Comparison of ENCODE assay signal across 1 cellular context in the genomic region with DNA sequence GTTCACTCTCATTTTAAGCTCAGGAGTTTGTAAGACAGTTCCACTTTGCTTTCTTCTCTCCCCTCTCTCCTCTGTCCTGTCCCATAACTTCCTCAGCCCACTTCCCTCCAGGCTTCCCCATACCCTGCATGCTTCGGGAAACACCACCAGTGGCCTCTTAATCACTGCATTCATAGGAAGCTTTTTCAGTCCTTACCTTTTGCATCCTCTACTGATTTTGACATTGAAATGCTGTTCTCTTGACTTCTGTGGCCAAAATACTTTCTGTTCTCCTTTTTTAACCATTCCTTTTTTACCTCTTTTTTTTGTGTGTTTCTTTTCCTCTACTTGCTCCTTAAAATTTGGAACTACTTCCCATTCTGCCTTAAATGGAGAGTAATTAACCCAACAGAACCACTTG.
TF ChIP-seq lines count a peak whose summit lies in the region.

No MANE protein-coding gene starts in this region.

TF ChIP-seq in GM23338, 12 proteins besides CTCF, POLR2A, EP300 and RAD21 (continued from another document):
- TF ChIP-seq, protein P1, sequence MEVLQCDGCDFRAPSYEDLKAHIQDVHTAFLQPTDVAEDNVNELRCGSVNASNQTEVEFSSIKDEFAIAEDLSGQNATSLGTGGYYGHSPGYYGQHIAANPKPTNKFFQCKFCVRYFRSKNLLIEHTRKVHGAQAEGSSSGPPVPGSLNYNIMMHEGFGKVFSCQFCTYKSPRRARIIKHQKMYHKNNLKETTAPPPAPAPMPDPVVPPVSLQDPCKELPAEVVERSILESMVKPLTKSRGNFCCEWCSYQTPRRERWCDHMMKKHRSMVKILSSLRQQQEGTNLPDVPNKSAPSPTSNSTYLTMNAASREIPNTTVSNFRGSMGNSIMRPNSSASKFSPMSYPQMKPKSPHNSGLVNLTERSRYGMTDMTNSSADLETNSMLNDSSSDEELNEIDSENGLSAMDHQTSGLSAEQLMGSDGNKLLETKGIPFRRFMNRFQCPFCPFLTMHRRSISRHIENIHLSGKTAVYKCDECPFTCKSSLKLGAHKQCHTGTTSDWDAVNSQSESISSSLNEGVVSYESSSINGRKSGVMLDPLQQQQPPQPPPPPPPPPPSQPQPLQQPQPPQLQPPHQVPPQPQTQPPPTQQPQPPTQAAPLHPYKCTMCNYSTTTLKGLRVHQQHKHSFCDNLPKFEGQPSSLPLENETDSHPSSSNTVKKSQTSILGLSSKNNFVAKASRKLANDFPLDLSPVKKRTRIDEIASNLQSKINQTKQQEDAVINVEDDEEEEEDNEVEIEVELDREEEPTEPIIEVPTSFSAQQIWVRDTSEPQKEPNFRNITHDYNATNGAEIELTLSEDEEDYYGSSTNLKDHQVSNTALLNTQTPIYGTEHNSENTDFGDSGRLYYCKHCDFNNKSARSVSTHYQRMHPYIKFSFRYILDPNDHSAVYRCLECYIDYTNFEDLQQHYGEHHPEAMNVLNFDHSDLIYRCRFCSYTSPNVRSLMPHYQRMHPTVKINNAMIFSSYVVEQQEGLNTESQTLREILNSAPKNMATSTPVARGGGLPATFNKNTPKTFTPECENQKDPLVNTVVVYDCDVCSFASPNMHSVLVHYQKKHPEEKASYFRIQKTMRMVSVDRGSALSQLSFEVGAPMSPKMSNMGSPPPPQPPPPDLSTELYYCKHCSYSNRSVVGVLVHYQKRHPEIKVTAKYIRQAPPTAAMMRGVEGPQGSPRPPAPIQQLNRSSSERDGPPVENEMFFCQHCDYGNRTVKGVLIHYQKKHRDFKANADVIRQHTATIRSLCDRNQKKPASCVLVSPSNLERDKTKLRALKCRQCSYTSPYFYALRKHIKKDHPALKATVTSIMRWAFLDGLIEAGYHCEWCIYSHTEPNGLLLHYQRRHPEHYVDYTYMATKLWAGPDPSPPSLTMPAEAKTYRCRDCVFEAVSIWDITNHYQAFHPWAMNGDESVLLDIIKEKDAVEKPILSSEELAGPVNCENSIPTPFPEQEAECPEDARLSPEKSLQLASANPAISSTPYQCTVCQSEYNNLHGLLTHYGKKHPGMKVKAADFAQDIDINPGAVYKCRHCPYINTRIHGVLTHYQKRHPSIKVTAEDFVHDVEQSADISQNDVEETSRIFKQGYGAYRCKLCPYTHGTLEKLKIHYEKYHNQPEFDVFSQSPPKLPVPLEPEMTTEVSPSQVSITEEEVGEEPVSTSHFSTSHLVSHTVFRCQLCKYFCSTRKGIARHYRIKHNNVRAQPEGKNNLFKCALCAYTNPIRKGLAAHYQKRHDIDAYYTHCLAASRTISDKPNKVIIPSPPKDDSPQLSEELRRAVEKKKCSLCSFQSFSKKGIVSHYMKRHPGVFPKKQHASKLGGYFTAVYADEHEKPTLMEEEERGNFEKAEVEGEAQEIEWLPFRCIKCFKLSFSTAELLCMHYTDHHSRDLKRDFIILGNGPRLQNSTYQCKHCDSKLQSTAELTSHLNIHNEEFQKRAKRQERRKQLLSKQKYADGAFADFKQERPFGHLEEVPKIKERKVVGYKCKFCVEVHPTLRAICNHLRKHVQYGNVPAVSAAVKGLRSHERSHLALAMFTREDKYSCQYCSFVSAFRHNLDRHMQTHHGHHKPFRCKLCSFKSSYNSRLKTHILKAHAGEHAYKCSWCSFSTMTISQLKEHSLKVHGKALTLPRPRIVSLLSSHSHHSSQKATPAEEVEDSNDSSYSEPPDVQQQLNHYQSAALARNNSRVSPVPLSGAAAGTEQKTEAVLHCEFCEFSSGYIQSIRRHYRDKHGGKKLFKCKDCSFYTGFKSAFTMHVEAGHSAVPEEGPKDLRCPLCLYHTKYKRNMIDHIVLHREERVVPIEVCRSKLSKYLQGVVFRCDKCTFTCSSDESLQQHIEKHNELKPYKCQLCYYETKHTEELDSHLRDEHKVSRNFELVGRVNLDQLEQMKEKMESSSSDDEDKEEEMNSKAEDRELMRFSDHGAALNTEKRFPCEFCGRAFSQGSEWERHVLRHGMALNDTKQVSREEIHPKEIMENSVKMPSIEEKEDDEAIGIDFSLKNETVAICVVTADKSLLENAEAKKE (CRISPR knock-in tag; IDR thresholded peaks at IDR 0.05) = no peak
- TF ChIP-seq NANOG (IDR thresholded peaks at IDR 0.05; ENCODE audit: borderline replicate concordance) (no peak), EZH2phosphoT487 (IDR thresholded peaks at IDR 0.05; ENCODE audit: unreplicated experiment) (no peak)
- TF ChIP-seq, protein P2, sequence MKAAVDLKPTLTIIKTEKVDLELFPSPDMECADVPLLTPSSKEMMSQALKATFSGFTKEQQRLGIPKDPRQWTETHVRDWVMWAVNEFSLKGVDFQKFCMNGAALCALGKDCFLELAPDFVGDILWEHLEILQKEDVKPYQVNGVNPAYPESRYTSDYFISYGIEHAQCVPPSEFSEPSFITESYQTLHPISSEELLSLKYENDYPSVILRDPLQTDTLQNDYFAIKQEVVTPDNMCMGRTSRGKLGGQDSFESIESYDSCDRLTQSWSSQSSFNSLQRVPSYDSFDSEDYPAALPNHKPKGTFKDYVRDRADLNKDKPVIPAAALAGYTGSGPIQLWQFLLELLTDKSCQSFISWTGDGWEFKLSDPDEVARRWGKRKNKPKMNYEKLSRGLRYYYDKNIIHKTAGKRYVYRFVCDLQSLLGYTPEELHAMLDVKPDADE (IDR thresholded peaks at IDR 0.05) = no peak
- TF ChIP-seq, protein P3, sequence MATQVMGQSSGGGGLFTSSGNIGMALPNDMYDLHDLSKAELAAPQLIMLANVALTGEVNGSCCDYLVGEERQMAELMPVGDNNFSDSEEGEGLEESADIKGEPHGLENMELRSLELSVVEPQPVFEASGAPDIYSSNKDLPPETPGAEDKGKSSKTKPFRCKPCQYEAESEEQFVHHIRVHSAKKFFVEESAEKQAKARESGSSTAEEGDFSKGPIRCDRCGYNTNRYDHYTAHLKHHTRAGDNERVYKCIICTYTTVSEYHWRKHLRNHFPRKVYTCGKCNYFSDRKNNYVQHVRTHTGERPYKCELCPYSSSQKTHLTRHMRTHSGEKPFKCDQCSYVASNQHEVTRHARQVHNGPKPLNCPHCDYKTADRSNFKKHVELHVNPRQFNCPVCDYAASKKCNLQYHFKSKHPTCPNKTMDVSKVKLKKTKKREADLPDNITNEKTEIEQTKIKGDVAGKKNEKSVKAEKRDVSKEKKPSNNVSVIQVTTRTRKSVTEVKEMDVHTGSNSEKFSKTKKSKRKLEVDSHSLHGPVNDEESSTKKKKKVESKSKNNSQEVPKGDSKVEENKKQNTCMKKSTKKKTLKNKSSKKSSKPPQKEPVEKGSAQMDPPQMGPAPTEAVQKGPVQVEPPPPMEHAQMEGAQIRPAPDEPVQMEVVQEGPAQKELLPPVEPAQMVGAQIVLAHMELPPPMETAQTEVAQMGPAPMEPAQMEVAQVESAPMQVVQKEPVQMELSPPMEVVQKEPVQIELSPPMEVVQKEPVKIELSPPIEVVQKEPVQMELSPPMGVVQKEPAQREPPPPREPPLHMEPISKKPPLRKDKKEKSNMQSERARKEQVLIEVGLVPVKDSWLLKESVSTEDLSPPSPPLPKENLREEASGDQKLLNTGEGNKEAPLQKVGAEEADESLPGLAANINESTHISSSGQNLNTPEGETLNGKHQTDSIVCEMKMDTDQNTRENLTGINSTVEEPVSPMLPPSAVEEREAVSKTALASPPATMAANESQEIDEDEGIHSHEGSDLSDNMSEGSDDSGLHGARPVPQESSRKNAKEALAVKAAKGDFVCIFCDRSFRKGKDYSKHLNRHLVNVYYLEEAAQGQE (IDR thresholded peaks at IDR 0.05; ENCODE audit: unreplicated experiment) = no peak
